ENCODE assay signal across 8 cellular contexts in the genomic region with DNA sequence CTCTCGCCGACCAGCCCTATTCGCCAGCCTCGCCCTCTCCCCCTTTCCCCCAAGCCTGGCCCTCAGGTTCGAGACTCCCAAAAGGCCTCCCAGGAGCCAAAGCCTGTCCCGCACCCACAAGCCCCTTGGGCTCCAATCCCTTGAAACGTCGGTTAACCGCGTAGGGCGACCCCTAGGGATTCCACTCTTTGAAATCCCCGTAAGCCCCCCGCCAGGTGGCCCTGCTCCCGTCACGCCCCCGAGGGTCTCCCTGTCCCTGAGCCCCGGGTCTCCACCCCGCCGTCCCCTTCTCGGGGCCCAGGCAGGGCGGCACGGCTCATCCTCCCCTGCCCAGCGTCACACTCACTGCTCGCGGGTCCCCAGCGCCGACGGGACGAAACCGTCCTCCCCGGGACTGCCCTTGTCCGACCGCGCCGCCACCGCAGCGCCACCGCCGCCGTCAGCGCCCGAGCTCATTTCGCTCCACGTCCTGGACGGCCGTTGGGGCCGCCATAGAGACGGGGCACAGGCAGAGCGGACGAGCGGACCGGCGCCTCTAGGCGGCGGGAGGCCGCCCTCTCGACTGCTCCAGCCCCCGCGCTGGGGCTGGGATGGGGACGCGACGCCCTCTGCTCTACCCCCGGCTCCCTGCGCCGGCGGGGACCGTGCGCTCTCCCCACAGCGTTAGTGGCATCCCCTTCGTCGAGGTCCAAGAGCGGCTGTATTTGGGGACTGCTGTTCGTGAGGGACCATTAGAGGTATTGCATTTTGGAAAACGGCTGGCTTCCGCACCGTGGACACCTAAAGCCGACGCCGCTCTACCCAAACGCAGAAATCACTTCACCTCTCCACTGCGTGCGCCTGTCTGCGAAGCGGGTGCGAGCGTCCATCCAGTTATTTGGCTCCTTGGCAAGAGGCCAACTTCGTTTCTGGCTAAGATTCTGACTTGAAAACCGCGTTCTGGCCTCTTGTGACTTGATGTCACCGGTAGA. TPM values are rescaled to one million over a fixed set of nuclear protein-coding genes. Genes with fewer than 3 reads are reported as not detected.
DNase-seq lines count a peak whose midpoint lies in the region; ATAC-seq, FAIRE-seq and TF ChIP-seq lines count a peak whose summit lies in the region.

A gene (minus strand): TSS at position 510 of the 971 bp plus-strand sequence. CDS start 54 bp downstream, at position 456.

- H3K4me3 ChIP-seq in pancreas: peak within 1 kb of the TSS; percentile 74 to 99 (median 86)
- H3K4me3 ChIP-seq in thyroid gland (replicated peaks in 1 of 3): peak within 1 kb of the TSS; percentile 81 to 95 (median 89)

- no peak for FAIRE-seq in pancreas (lab: Jason Lieb, UNC)

- H3K4me1 ChIP-seq in pancreas: peaks cover 3 to 7% (median 7%) of the 10 kb centered on the region in 3 donors
- H3K4me1 ChIP-seq in thyroid gland: peaks cover 0 to 10% of the 10 kb centered on the region in 2 donors

- DNase-seq in GM10266 (ENCODE audit: extremely low spot score): peak; percentile 92
- DNase-seq in HFFc6: peak; percentile 77
- DNase-seq in MV-4-11 (lab: John Stamatoyannopoulos, UW): peak; percentile 73
- DNase-seq in SKM-1 (lab: John Stamatoyannopoulos, UW; ENCODE audit: unreplicated experiment): peak; percentile 53
- DNase-seq in activated naive CD4-positive, alpha-beta T cell treated with anti-CD3 and anti-CD28 coated beads, Interleukin-2, amount 50 U/mL, for 72 hours (ENCODE audit: low spot score in 2 of 2): peak; percentile 85 to 87
- DNase-seq in glutamatergic neuron: peak; percentile 91
- DNase-seq in pancreas: peak; percentile 79 to 93 (median 84)
- DNase-seq in thyroid gland: peak; percentile 78 to 79

- peak; percentile 30 for TF ChIP-seq CTCF in GM10266 (IDR thresholded peaks at IDR 0.05; ENCODE audit: control insufficient read depth, insufficient read depth, low read depth, missing control alignments)
- peak; percentile 75 for TF ChIP-seq CTCF in HFFc6 (IDR thresholded peaks at IDR 0.05)
- TF ChIP-seq CTCF in glutamatergic neuron (IDR thresholded peaks at IDR 0.05; ENCODE audit: partially characterized antibody, unreplicated experiment): no peak
- TF ChIP-seq CTCF in pancreas (IDR thresholded peaks at IDR 0.05): peak in 2 of 4 donors; percentile 17 to 40
- peak; percentile 21 to 64 (median 49) for TF ChIP-seq CTCF in thyroid gland (IDR thresholded peaks at IDR 0.05)

- H3K27me3 ChIP-seq in pancreas (no peaks in the 10 kb centered on the region), thyroid gland (no peaks in the 10 kb centered on the region)

- H3K27me3 Mint-ChIP-seq in HFFc6 (ENCODE audit: insufficient read depth) (peaks cover 3% of the 10 kb centered on the region), glutamatergic neuron (ENCODE audit: unreplicated experiment) (peaks cover 9% of the 10 kb centered on the region)

- intact Hi-C loops in pancreas (cut with DNase I) (no loop called here), thyroid gland (cut with DNase I) (no loop called here)

- H3K27ac Mint-ChIP-seq in HFFc6 (peak within 1 kb of the TSS; percentile 96), glutamatergic neuron (ENCODE audit: unreplicated experiment) (peak within 1 kb of the TSS; percentile 91)
- peak within 1 kb of the TSS; percentile 90 to 98 for H3K27ac Mint-ChIP-seq in activated naive CD4-positive, alpha-beta T cell treated with anti-CD3 and anti-CD28 coated beads, Interleukin-2, amount 50 U/mL, for 72 hours

- H3K27ac ChIP-seq in pancreas (peak within 1 kb of the TSS; percentile 67 to 85 (median 75)), thyroid gland (peak within 1 kb of the TSS; percentile 76 to 91 (median 88))

- peak; percentile 94 to 98 for ATAC-seq in activated naive CD4-positive, alpha-beta T cell treated with anti-CD3 and anti-CD28 coated beads, Interleukin-2, amount 50 U/mL, for 72 hours
- peak; percentile 97 to 99 (median 98) for ATAC-seq in pancreas

- H3K36me3 ChIP-seq in pancreas: no peaks in the 10 kb centered on the region
- H3K36me3 ChIP-seq in thyroid gland: no peaks in the 10 kb centered on the region

- TF ChIP-seq POLR2A in thyroid gland (IDR thresholded peaks at IDR 0.05): peak in 1 of 2 donors; percentile 77

- H3K36me3 Mint-ChIP-seq in HFFc6 (ENCODE audit: low read depth) (peaks cover 10% of the 10 kb centered on the region), glutamatergic neuron (ENCODE audit: unreplicated experiment) (no peaks in the 10 kb centered on the region)
- H3K36me3 Mint-ChIP-seq in activated naive CD4-positive, alpha-beta T cell treated with anti-CD3 and anti-CD28 coated beads, Interleukin-2, amount 50 U/mL, for 72 hours: peaks cover 5 to 14% of the 10 kb centered on the region in 2 donors

- WGBS in pancreas, 2 donors: 0% methylated on average over 67 to 90 of the region's 90 CpGs
- 1% methylated on average over 29 to 53 of the region's 90 CpGs for WGBS in thyroid gland, 2 donors

- H3K9me3 ChIP-seq in pancreas: no peaks in the 10 kb centered on the region
- no peaks in the 10 kb centered on the region for H3K9me3 ChIP-seq in thyroid gland

- peak within 1 kb of the TSS; percentile 94 for H3K4me3 Mint-ChIP-seq in HFFc6
- peak within 1 kb of the TSS; percentile 87 for H3K4me3 Mint-ChIP-seq in glutamatergic neuron (ENCODE audit: unreplicated experiment)

- H3K4me1 Mint-ChIP-seq in HFFc6 (ENCODE audit: low read depth) (peaks cover 7% of the 10 kb centered on the region), glutamatergic neuron (ENCODE audit: low read depth, unreplicated experiment) (peaks cover 2% of the 10 kb centered on the region)

- H3K9me3 Mint-ChIP-seq in HFFc6 (no peaks in the 10 kb centered on the region), glutamatergic neuron (ENCODE audit: unreplicated experiment) (peaks cover 4% of the 10 kb centered on the region)
- no peaks in the 10 kb centered on the region for H3K9me3 Mint-ChIP-seq in activated naive CD4-positive, alpha-beta T cell treated with anti-CD3 and anti-CD28 coated beads, Interleukin-2, amount 50 U/mL, for 72 hours

RNA-seq across cellular contexts. Expression of the gene that starts here (rescaled TPM):
- 10 to 100 TPM; 15.8 to 19.5 (median 17.7) TPM for total RNA-seq in HFFc6 (2021; fragmentation: NEBNext Ultra II Directional; extraction: Animal tissue kit (Norgen Biotek cat#: 25700))
- 10 to 100 TPM in 1 of 2 donors, 1 to 10 TPM in 1; 1.1 to 27.7 TPM for total RNA-seq in activated naive CD4-positive, alpha-beta T cell treated with anti-CD3 and anti-CD28 coated beads, Interleukin-2, amount 50 U/mL, for 72 hours
- 18.4 TPM for total RNA-seq in glutamatergic neuron (ENCODE audit: unreplicated experiment)
- 1 to 10 TPM; 5.7 to 9.4 (median 6.9) TPM for total RNA-seq in pancreas
- 10 to 100 TPM; 10.0 to 11.9 TPM for polyA plus RNA-seq in pancreas
- total RNA-seq in thyroid gland: 10 to 100 TPM; 23.8 to 33.6 (median 26.6) TPM

Comparison
In these comparisons a context has a peak if more than half of its experiments do, and no peak if none do; other contexts are left out.
1. Peak in every context shown above with its lines: DNase-seq, ATAC-seq, H3K4me3 ChIP-seq and H3K27ac ChIP-seq.